20 cellular contexts compared by ENCODE assay signal in the genomic region with DNA sequence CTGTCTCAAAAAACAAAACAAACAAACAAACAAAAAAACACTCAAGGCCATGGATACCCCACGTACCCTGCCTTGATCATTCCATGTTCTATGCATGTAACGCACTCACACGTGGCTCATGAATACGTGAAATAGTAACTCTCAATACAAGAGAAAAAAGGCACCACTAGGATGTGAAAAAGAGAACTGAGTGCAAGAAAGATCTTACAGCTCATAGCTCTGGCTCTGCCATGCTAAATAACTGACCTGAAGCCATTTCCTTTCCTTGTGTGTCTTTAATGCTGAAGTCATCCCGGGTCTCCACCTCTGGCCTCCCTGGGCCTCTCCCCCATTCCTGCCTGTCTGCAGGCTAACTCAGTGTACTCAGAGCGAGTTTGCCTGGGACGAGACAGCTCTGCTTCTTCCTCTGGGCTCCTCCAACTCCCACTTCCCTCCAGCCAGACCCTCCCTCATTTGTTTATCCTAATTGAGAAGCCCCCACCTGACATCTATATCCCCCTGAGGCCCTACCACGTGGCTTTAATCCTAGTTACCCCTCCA.
DNase-seq lines count a peak whose midpoint lies in the region; ATAC-seq, FAIRE-seq and TF ChIP-seq lines count a peak whose summit lies in the region.
"Had no signal": no experiment of that assay in that cellular context is flagged by ENCODE, and none has a peak within 500 bp of the region (broad histone marks: within the 10 kb centered on the region; RNA-seq: fewer than 3 reads in every experiment).

No MANE protein-coding gene starts in this region.

- H3K4me2 ChIP-seq in HepG2 (ENCODE audit: low read depth, low read length) (no peak overlapping the region), K562 (ENCODE audit: insufficient read depth, low read length) (peak overlapping the region; percentile 44), mesendoderm (ENCODE audit: low read length) (no peak overlapping the region)
- H3K4me2 ChIP-seq: A549 had no signal

- H3K36me3 Mint-ChIP-seq in CD8-positive, alpha-beta T cell, result no peaks in the 10 kb centered on the region

- TF ChIP-seq CTCF in HepG2 (CRISPR knock-in tag; IDR thresholded peaks at IDR 0.05), result no peak
- TF ChIP-seq CTCF in right lobe of liver (IDR thresholded peaks at IDR 0.05), result no peak
- no peak for TF ChIP-seq CTCF in K562 (IDR thresholded peaks at IDR 0.05 in 2 of 3, conservative IDR thresholded peaks at IDR 0.05 in 1 of 3; ENCODE audit: insufficient read depth in 2 of 3, low read depth in 1 of 3, low read length in 3 of 3)
- no peak for TF ChIP-seq CTCF in CD8-positive, alpha-beta T cell (IDR thresholded peaks at IDR 0.05)

- H3K9me1 ChIP-seq in K562 (ENCODE audit: control insufficient read depth, insufficient read depth, low read length), result no peaks in the 10 kb centered on the region

- H4K20me1 ChIP-seq in HepG2 (ENCODE audit: insufficient read depth, low read length) (no peaks in the 10 kb centered on the region), K562 (replicated peaks; ENCODE audit: control insufficient read depth, insufficient read depth, low read length) (no peaks in the 10 kb centered on the region; the same call in 1 of the 2 replicates)

- H3K9me3 ChIP-seq in HepG2 (ENCODE audit: low read length) (no peaks in the 10 kb centered on the region), right lobe of liver (no peaks in the 10 kb centered on the region), K562 (replicated peaks; ENCODE audit: control insufficient read depth, insufficient read depth, low read depth, low read length) (no peaks in the 10 kb centered on the region)
- no peaks in the 10 kb centered on the region for H3K9me3 ChIP-seq in CD8-positive, alpha-beta T cell (ENCODE audit: low read length)
- H3K9me3 ChIP-seq: A549, ovary had no signal

- no peak overlapping the region for H4K5ac ChIP-seq in mesendoderm (ENCODE audit: low read length)

- TF ChIP-seq EP300 in HepG2 (IDR thresholded peaks at IDR 0.05; ENCODE audit: low read depth in 2 of 2, low read length in 2 of 2) (no peak), HepG2 (CRISPR knock-in tag; IDR thresholded peaks at IDR 0.05; ENCODE audit: borderline replicate concordance) (no peak), K562 (IDR thresholded peaks at IDR 0.05; ENCODE audit: low read length) (no peak)

- no peak overlapping the region for H3K27ac Mint-ChIP-seq in CD8-positive, alpha-beta T cell
- H3K27ac Mint-ChIP-seq: activated CD4-positive, alpha-beta T cell treated with anti-CD3 and anti-CD28 coated beads for 36 hours; T-helper 1 cell treated with Interleukin-12 subunit alpha and Interleukin-12 subunit beta and Interleukin-4 antibody, amounts not matched to agents 30 μg/mL and 1 μg/mL, for 36 hours had no signal

- H3K79me2 ChIP-seq in HepG2 (ENCODE audit: insufficient read depth, low read length) (no peaks in the 10 kb centered on the region), K562 (ENCODE audit: control insufficient read depth, insufficient read depth, low read length) (peaks cover 15% of the 10 kb centered on the region; the same call in 1 of the 3 replicates), mesendoderm (ENCODE audit: control insufficient read depth, insufficient read depth, low read length) (peaks cover 2% of the 10 kb centered on the region)

- H2AK5ac ChIP-seq in mesendoderm (ENCODE audit: low read length), result no peak overlapping the region

- no peak overlapping the region for H3K23ac ChIP-seq in mesendoderm (ENCODE audit: low read length)

- POLR2A ChIA-PET in HepG2 (lab: Yijun Ruan, JAX), result no interaction called here
- POLR2A ChIA-PET in K562 (lab: Yijun Ruan, JAX), result interaction anchor here (0.7 to 1.3 kb wide), 2 partner anchors 20 to 41 kb away, joined by 3 read pairs; no protein-coding TSS in a partner anchor
- POLR2A ChIA-PET in CD8-positive, alpha-beta T cell (lab: Charles Lee), result no interaction called here

- H3K4me1 Mint-ChIP-seq in CD8-positive, alpha-beta T cell (ENCODE audit: low read depth), result peaks cover 20% of the 10 kb centered on the region

- H3K27me3 Mint-ChIP-seq in CD8-positive, alpha-beta T cell (ENCODE audit: low read depth), result peaks cover 44% of the 10 kb centered on the region

- no peak overlapping the region for H2BK5ac ChIP-seq in mesendoderm (ENCODE audit: low read length)

- no peak for TF ChIP-seq RAD21 in HepG2 (CRISPR knock-in tag; IDR thresholded peaks at IDR 0.05)
- TF ChIP-seq RAD21 in K562 (CRISPR knock-in tag; conservative IDR thresholded peaks at IDR 0.05 in 1 of 2, IDR thresholded peaks at IDR 0.05 in 1 of 2), result no peak

- FAIRE-seq in HepG2 (lab: Jason Lieb, UNC), result no peak
- FAIRE-seq in K562 (lab: Jason Lieb, UNC), result no peak
- FAIRE-seq: A549, frontal cortex, G401.6, GM18507 had no signal

- H3K27ac ChIP-seq in HepG2 (ENCODE audit: extremely low read length, insufficient read depth, low read length) (no peak overlapping the region), right lobe of liver (no peak overlapping the region), K562 (ENCODE audit: extremely low read depth, low read depth, low read length) (no peak overlapping the region; the same call in 1 of the 3 replicates), mesendoderm (ENCODE audit: low read depth, low read length) (no peak overlapping the region)
- no peak overlapping the region for H3K27ac ChIP-seq in CD8-positive, alpha-beta T cell (ENCODE audit: low read depth, low read length)
- H3K27ac ChIP-seq: A549, cardiac muscle cell, ovary had no signal

- no peaks in the 10 kb centered on the region for H3K36me3 ChIP-seq in HepG2 (replicated peaks in 1 of 2; ENCODE audit: control insufficient read depth in 1 of 2, insufficient read depth in 2 of 2, low read length in 2 of 2)
- no peaks in the 10 kb centered on the region for H3K36me3 ChIP-seq in right lobe of liver
- peaks cover 7% of the 10 kb centered on the region; the same call in 1 of the 3 replicates for H3K36me3 ChIP-seq in K562 (ENCODE audit: control insufficient read depth, insufficient read depth, low read length)
- H3K36me3 ChIP-seq in mesendoderm (ENCODE audit: control insufficient read depth, insufficient read depth, low read length), result peaks cover 7% of the 10 kb centered on the region
- no peaks in the 10 kb centered on the region for H3K36me3 ChIP-seq in CD8-positive, alpha-beta T cell (ENCODE audit: insufficient read depth, low read length)
- H3K36me3 ChIP-seq: cardiac muscle cell, ovary had no signal

- WGBS in HepG2 (ENCODE audit: low lambda C conversion rate), result 61% methylated on average over 8 of the region's 8 CpGs
- 75% methylated on average over 4 of the region's 8 CpGs for WGBS in right lobe of liver (ENCODE audit: insufficient coverage, low coverage, low lambda C conversion rate, missing lambda C conversion rate)
- 59% methylated on average over 7 of the region's 8 CpGs for WGBS in K562 (ENCODE audit: insufficient coverage, low coverage, missing lambda C conversion rate)
- WGBS in mesendoderm (ENCODE audit: extremely low coverage, insufficient coverage, low lambda C conversion rate), result no CpG with 5 or more reads among the region's 8 CpGs

- H3K27me3 ChIP-seq in HepG2 (ENCODE audit: control insufficient read depth in 1 of 2, insufficient read depth in 2 of 2, low read length in 2 of 2), result peaks cover 0 to 31% of the 10 kb centered on the region in 2 experiments; a peak in 4 of 5 replicates
- no peaks in the 10 kb centered on the region for H3K27me3 ChIP-seq in right lobe of liver
- no peaks in the 10 kb centered on the region for H3K27me3 ChIP-seq in K562 (ENCODE audit: control insufficient read depth in 2 of 2, insufficient read depth in 2 of 2, low read length in 2 of 2)
- no peaks in the 10 kb centered on the region for H3K27me3 ChIP-seq in mesendoderm (ENCODE audit: insufficient read depth, low read length, poor library complexity)
- peaks cover 4% of the 10 kb centered on the region for H3K27me3 ChIP-seq in CD8-positive, alpha-beta T cell (ENCODE audit: insufficient read depth, low read length)
- H3K27me3 ChIP-seq: cardiac muscle cell, ovary had no signal

- ATAC-seq in HepG2 (no peak), right lobe of liver (no peak), K562 (no peak), HG03108 (IDR thresholded peaks at IDR 0.05; ENCODE audit: unreplicated experiment) (no peak)
- ATAC-seq in CD8-positive, alpha-beta T cell, result no peak
- ATAC-seq: A549; activated CD4-positive, alpha-beta T cell treated with anti-CD3 and anti-CD28 coated beads for 36 hours had no signal

- in situ Hi-C loops in HepG2 (cut with HindIII; ENCODE audit: extremely low pct_ligation_motif_present, low pct_unique_long_range_greater_than_20kb), result no loop called here
- in situ Hi-C loops in K562 (cut with MboI), result no loop called here

- no peak overlapping the region for H2BK120ac ChIP-seq in mesendoderm (ENCODE audit: low read depth, low read length)

- CTCF ChIA-PET in HepG2 (lab: Yijun Ruan, JAX; ENCODE audit: low intra/inter-chr PET ratio, low total read pairs) (no interaction called here), K562 (lab: Yijun Ruan, JAX; ENCODE audit: low intra/inter-chr PET ratio) (no interaction called here)
- CTCF ChIA-PET in CD8-positive, alpha-beta T cell (lab: Charles Lee), result no interaction called here

- no peak overlapping the region for H4K8ac ChIP-seq in mesendoderm (ENCODE audit: low read depth, low read length)

- H3K18ac ChIP-seq in mesendoderm (ENCODE audit: low read length), result no peak overlapping the region

- H3K4me3 ChIP-seq in HepG2 (replicated peaks in 1 of 3; ENCODE audit: insufficient read depth in 1 of 3, low read depth in 2 of 3, low read length in 3 of 3) (no peak overlapping the region), right lobe of liver (no peak overlapping the region), K562 (no peak overlapping the region), mesendoderm (ENCODE audit: low read length) (no peak overlapping the region)
- no peak overlapping the region for H3K4me3 ChIP-seq in CD8-positive, alpha-beta T cell (ENCODE audit: low read depth, low read length)
- H3K4me3 ChIP-seq: A549, cardiac muscle cell, ovary had no signal

- DNase-seq in HepG2 (ENCODE audit: low spot score) (no peak), right lobe of liver (no peak), K562 (ENCODE audit: extremely low read depth in 1 of 4, low spot score in 3 of 4) (peak in 2 of 4 experiments; percentile 38), mesendoderm (no peak), UCSD-AML1 (lab: John Stamatoyannopoulos, UW; ENCODE audit: unreplicated experiment) (no peak), NCI-H1048 (lab: John Stamatoyannopoulos, UW) (no peak)
- no peak for DNase-seq in CD8-positive, alpha-beta T cell
- DNase-seq: activated CD4-positive, alpha-beta T cell treated with anti-CD3 and anti-CD28 coated beads for 36 hours; activated CD8-positive, alpha-beta memory T cell treated with anti-CD3 and anti-CD28 coated beads, Interleukin-2, amount 50 U/mL, for 48 hours; activated naive CD4-positive, alpha-beta T cell treated with anti-CD3 and anti-CD28 coated beads, Interleukin-2, amount 50 U/mL, for 16 hours; NCI-H2081; NCI-H526; ovary had no signal

- no peak overlapping the region for H3K4ac ChIP-seq in mesendoderm (ENCODE audit: low read depth, low read length)

- H3K4me1 ChIP-seq in HepG2 (ENCODE audit: insufficient read depth, low read length) (peaks cover 30% of the 10 kb centered on the region), right lobe of liver (peaks cover 0 to 30% (median 14%) of the 10 kb centered on the region in 4 donors), K562 (replicated peaks in 1 of 2; ENCODE audit: control insufficient read depth in 2 of 2, insufficient read depth in 2 of 2, low read length in 2 of 2) (peaks cover 31 to 36% of the 10 kb centered on the region in 2 experiments; a peak in 3 of 5 replicates), mesendoderm (ENCODE audit: control insufficient read depth, low read depth, low read length) (peaks cover 10% of the 10 kb centered on the region)
- peaks cover 9% of the 10 kb centered on the region for H3K4me1 ChIP-seq in CD8-positive, alpha-beta T cell (ENCODE audit: insufficient read depth, low read length)

- intact Hi-C loops in HepG2 (cut with micrococcal nuclease; ENCODE audit: unreplicated experiment), result no loop called here
- intact Hi-C loops in right lobe of liver (cut with DNase I), result no loop called here
- intact Hi-C loops in K562 (cut with micrococcal nuclease), result no loop called here
- intact Hi-C loops in CD8-positive, alpha-beta T cell (cut with DNase I, micrococcal nuclease), result no loop called here

- no peaks in the 10 kb centered on the region for H3K9me3 Mint-ChIP-seq in CD8-positive, alpha-beta T cell
- H3K9me3 Mint-ChIP-seq: T-helper 1 cell treated with Interleukin-12 subunit alpha and Interleukin-12 subunit beta and Interleukin-4 antibody, amounts not matched to agents 30 μg/mL and 1 μg/mL, for 36 hours had no signal

- H2AFZ ChIP-seq in HepG2 (ENCODE audit: low read length) (no peak overlapping the region), K562 (ENCODE audit: low read depth, low read length) (peak overlapping the region; percentile 48)

- no peaks in the 10 kb centered on the region for H3K79me1 ChIP-seq in mesendoderm (ENCODE audit: low read length)

- no peak overlapping the region for H3K9ac ChIP-seq in HepG2 (ENCODE audit: insufficient read depth, low read depth, low read length)
- peak overlapping the region in 1 of 2 experiments; percentile 42; a peak in 1 of 4 replicates for H3K9ac ChIP-seq in K562 (ENCODE audit: insufficient read depth in 1 of 2, low read depth in 2 of 2, low read length in 2 of 2)
- no peak overlapping the region for H3K9ac ChIP-seq in mesendoderm (ENCODE audit: low read length)

- H3K4me3 Mint-ChIP-seq in CD8-positive, alpha-beta T cell, result no peak overlapping the region
- H3K4me3 Mint-ChIP-seq: activated CD4-positive, alpha-beta T cell treated with anti-CD3 and anti-CD28 coated beads for 36 hours; T-helper 1 cell treated with Interleukin-12 subunit alpha and Interleukin-12 subunit beta and Interleukin-4 antibody, amounts not matched to agents 30 μg/mL and 1 μg/mL, for 36 hours had no signal

- peak overlapping the region; percentile 38 for H3K56ac ChIP-seq in mesendoderm (ENCODE audit: low read length)

- no TSS peak for BruUV-seq in HepG2 (replicated peaks; lab: Mats Ljungman, UMichigan)
- no TSS peak for BruUV-seq in K562 (replicated peaks; lab: Mats Ljungman, UMichigan)

- H2BK15ac ChIP-seq in mesendoderm (replicated peaks; ENCODE audit: low read depth), result no peak overlapping the region

- TF ChIP-seq POLR2A in HepG2 (IDR thresholded peaks at IDR 0.05; ENCODE audit: insufficient read depth in 1 of 2, low read depth in 2 of 2, low read length in 2 of 2) (no peak), right lobe of liver (IDR thresholded peaks at IDR 0.05) (no peak), K562 (conservative IDR thresholded peaks at IDR 0.05) (no peak)
